Comparison of ENCODE assay signal across 1 cellular context in the genomic region with DNA sequence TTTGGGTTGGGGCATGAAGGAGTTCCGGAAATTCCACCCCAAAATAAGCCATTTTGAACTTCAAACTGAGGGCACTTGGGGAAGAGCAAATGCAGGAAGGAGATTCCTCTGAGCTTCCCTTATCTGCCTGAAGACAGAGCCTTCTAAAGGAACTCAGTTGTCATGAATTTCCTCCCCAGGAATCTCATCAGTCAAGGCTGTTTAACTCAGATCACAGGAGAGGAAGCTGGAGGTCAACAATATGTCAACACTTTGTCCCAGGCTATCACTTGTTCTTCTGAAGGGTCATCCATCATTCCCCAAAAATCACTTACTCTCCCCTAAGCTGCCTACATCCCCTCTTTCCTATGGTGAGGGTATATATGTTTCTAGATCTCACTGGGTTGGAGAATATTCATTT.
TF ChIP-seq lines count a peak whose summit lies in the region.

No MANE protein-coding gene starts in this region.

TF ChIP-seq in K562, 482 proteins besides CTCF, POLR2A, EP300 and RAD21 (continued from another document):
- TF ChIP-seq ESRRB (CRISPR knock-in tag; IDR thresholded peaks at IDR 0.05; ENCODE audit: borderline replicate concordance) (no peak), MEF2D (tag; conservative IDR thresholded peaks at IDR 0.05; ENCODE audit: low read depth) (no peak)
TF ChIP-seq in K562: peak in this region for 13.
